8 cellular contexts compared by ENCODE assay signal in genomic region chr10:114499630-114500190, GRCh38.
A peak's percentile ranks its signal among the peaks of the same experiment; 100 is the strongest.
DNase-seq lines count a peak whose midpoint lies in the region; ATAC-seq and TF ChIP-seq lines count a peak whose summit lies in the region.

No MANE protein-coding gene starts in this region.

- peaks cover 0 to 28% (median 0%) of the 10 kb centered on the region in 3 donors for H3K36me3 ChIP-seq in esophagus squamous epithelium
- no peaks in the 10 kb centered on the region for H3K36me3 ChIP-seq in uterus

- peaks cover 3 to 5% (median 4%) of the 10 kb centered on the region in 3 experiments; a peak in 5 of 7 replicates for H3K36me3 Mint-ChIP-seq in H9 (ENCODE audit: insufficient read depth in 1 of 3, low read depth in 3 of 3)

- H4K5ac ChIP-seq in H9 (ENCODE audit: insufficient read length, low read depth, low read length): no peak overlapping the region

- TF ChIP-seq POLR2A in esophagus squamous epithelium (IDR thresholded peaks at IDR 0.05) (peak in 1 of 4 donors; percentile 19), uterus (IDR thresholded peaks at IDR 0.05) (no peak)

- H3K23ac ChIP-seq in H9 (ENCODE audit: insufficient read length, low read depth, low read length): no peak overlapping the region

- intact Hi-C loops in esophagus squamous epithelium (cut with DNase I) (no loop called here), uterus (cut with DNase I; ENCODE audit: low total_unique reads) (no loop called here)

- H3K4me2 ChIP-seq in H9 (ENCODE audit: insufficient read depth, insufficient read length, low read length): no peak overlapping the region

- H2BK20ac ChIP-seq in H9 (ENCODE audit: low read depth, low read length, poor library complexity, severe bottlenecking): no peak overlapping the region

- H3K9me3 Mint-ChIP-seq in H9: no peaks in the 10 kb centered on the region

- no peak overlapping the region for H3K14ac ChIP-seq in H9 (ENCODE audit: insufficient read depth, low read length)

- H3K4ac ChIP-seq in H9 (ENCODE audit: low read depth, low read length): no peak overlapping the region

- no peak overlapping the region for H2BK120ac ChIP-seq in H9 (ENCODE audit: low read depth, low read length, poor library complexity, severe bottlenecking)

- H3K27ac Mint-ChIP-seq in H9: peak overlapping the region in 1 of 3 experiments; percentile 19; a peak in 2 of 7 replicates

- H3K4me3 ChIP-seq in esophagus squamous epithelium: no peak overlapping the region
- no peak overlapping the region for H3K4me3 ChIP-seq in uterus

- H2BK5ac ChIP-seq in H9 (ENCODE audit: insufficient read length, low read length): no peak overlapping the region

- in situ Hi-C loops in GM13976 (cut with MboI; ENCODE audit: low sequenced_read_pairs, unreplicated experiment): no loop called here

- H3K79me1 ChIP-seq in H9 (ENCODE audit: insufficient read depth, low read depth, low read length, poor library complexity, severe bottlenecking): no peaks in the 10 kb centered on the region

- H3K9me3 ChIP-seq in esophagus squamous epithelium (no peaks in the 10 kb centered on the region), uterus (no peaks in the 10 kb centered on the region), H9 (ENCODE audit: control insufficient read depth, low read depth, low read length) (no peaks in the 10 kb centered on the region)

- no peak overlapping the region for H4K91ac ChIP-seq in H9 (ENCODE audit: insufficient read length, low read depth, low read length)

- peak; percentile 43 for ATAC-seq in HG03045 (IDR thresholded peaks at IDR 0.05; ENCODE audit: unreplicated experiment)
- peak; percentile 76 for ATAC-seq in stimulated activated naive CD8-positive, alpha-beta T cell treated with anti-CD3 and anti-CD28 coated beads, Interleukin-15, Interleukin-2, amounts not matched to agents 100 U/mL and 50 U/mL, for 24 hours

- no peaks in the 10 kb centered on the region; the same call in 1 of the 2 replicates for H3K79me2 ChIP-seq in H9 (ENCODE audit: insufficient read depth, low read length)

- TF ChIP-seq CTCF in GM13976 (IDR thresholded peaks at IDR 0.05; ENCODE audit: borderline replicate concordance, control extremely low read depth, extremely low read depth, insufficient read depth, missing control alignments) (no peak), esophagus squamous epithelium (IDR thresholded peaks at IDR 0.05) (no peak), uterus (IDR thresholded peaks at IDR 0.05) (no peak), H9 (conservative IDR thresholded peaks at IDR 0.05) (no peak)

- DNase-seq in GM13976 (ENCODE audit: low spot score) (peak; percentile 23), esophagus squamous epithelium (lab: John Stamatoyannopoulos, UW) (no peak), uterus (no peak), NCI-H2227 (lab: John Stamatoyannopoulos, UW; ENCODE audit: unreplicated experiment) (no peak), H9 (no peak)
- DNase-seq in activated CD4-positive, alpha-beta T cell treated with anti-CD3 and anti-CD28 coated beads for 4 hours: peak; percentile 70 to 78
- DNase-seq in stimulated activated naive CD8-positive, alpha-beta T cell treated with anti-CD3 and anti-CD28 coated beads, Interleukin-15, Interleukin-2, amounts not matched to agents 100 U/mL and 50 U/mL, for 24 hours: peak; percentile 84

- H3K4me3 Mint-ChIP-seq in H9: no peak overlapping the region

- no peaks in the 10 kb centered on the region for H4K20me1 ChIP-seq in H9 (ENCODE audit: control insufficient read depth, insufficient read depth, insufficient read length)

- no peak overlapping the region for H2AK5ac ChIP-seq in H9 (ENCODE audit: insufficient read length, low read length)

- 22 to 52% methylated on average over 7 of the region's 8 CpGs for WGBS in esophagus squamous epithelium, 2 donors
- WGBS in H9 (ENCODE audit: extremely low coverage, insufficient read length, low lambda C conversion rate): no CpG with 5 or more reads among the region's 8 CpGs

- H3K56ac ChIP-seq in H9 (ENCODE audit: insufficient read length, low read depth, low read length): no peak overlapping the region

- H3K27me3 ChIP-seq in esophagus squamous epithelium (no peaks in the 10 kb centered on the region), uterus (no peaks in the 10 kb centered on the region), H9 (ENCODE audit: insufficient read depth, low read length) (no peaks in the 10 kb centered on the region)

- no peaks in the 10 kb centered on the region for H3K27me3 Mint-ChIP-seq in H9 (ENCODE audit: low read depth)

- H3K23me2 ChIP-seq in H9 (ENCODE audit: insufficient read length, low read depth, low read length, poor library complexity, severe bottlenecking): no peaks in the 10 kb centered on the region

- H3K4me1 Mint-ChIP-seq in H9: peaks cover 4 to 5% of the 10 kb centered on the region in 2 experiments

- H3K18ac ChIP-seq in H9 (ENCODE audit: insufficient read length, low read depth, low read length): no peak overlapping the region

- peak overlapping the region; percentile 85 to 95 (median 90) for H3K27ac ChIP-seq in esophagus squamous epithelium
- H3K27ac ChIP-seq in uterus: no peak overlapping the region
- H3K27ac ChIP-seq in H9 (ENCODE audit: insufficient read length, low read depth, low read length): no peak overlapping the region

- H2AFZ ChIP-seq in H9 (ENCODE audit: low read length): no peak overlapping the region

- H3T11ph ChIP-seq in H9 (ENCODE audit: low read length): no peak overlapping the region

- no peak overlapping the region for H2BK12ac ChIP-seq in H9 (ENCODE audit: insufficient read length, low read depth, low read length)

- no peak overlapping the region for H2BK15ac ChIP-seq in H9 (ENCODE audit: low read depth, low read length)

- no peak overlapping the region for H4K8ac ChIP-seq in H9 (replicated peaks; ENCODE audit: insufficient read length, low read depth, low read length)

- H3K4me1 ChIP-seq in esophagus squamous epithelium (peaks cover 6 to 76% (median 38%) of the 10 kb centered on the region in 3 donors), uterus (peaks cover 0 to 4% of the 10 kb centered on the region in 2 donors), H9 (ENCODE audit: insufficient read depth, low read length) (no peaks in the 10 kb centered on the region; the same call in 1 of the 2 replicates)

- H3K9ac ChIP-seq in H9 (ENCODE audit: extremely low read depth, insufficient read length, low read length): no peak overlapping the region

Comparison
In these comparisons a context has a peak if more than half of its experiments do, and no peak if none do; other contexts are left out.
1. DNase-seq: peak in GM13976 (single experiment), activated CD4-positive, alpha-beta T cell treated with anti-CD3 and anti-CD28 coated beads for 4 hours (2 of 2) and stimulated activated naive CD8-positive, alpha-beta T cell treated with anti-CD3 and anti-CD28 coated beads, Interleukin-15, Interleukin-2, amounts not matched to agents 100 U/mL and 50 U/mL, for 24 hours (single experiment); none in esophagus squamous epithelium (single experiment), uterus (0 of 2), NCI-H2227 (single experiment) and H9 (single experiment).
2. H3K27ac ChIP-seq: peak in esophagus squamous epithelium (4 of 4); none in uterus (0 of 2) and H9 (single experiment).